ENCODE assay signal across 1 cellular context in the genomic region with DNA sequence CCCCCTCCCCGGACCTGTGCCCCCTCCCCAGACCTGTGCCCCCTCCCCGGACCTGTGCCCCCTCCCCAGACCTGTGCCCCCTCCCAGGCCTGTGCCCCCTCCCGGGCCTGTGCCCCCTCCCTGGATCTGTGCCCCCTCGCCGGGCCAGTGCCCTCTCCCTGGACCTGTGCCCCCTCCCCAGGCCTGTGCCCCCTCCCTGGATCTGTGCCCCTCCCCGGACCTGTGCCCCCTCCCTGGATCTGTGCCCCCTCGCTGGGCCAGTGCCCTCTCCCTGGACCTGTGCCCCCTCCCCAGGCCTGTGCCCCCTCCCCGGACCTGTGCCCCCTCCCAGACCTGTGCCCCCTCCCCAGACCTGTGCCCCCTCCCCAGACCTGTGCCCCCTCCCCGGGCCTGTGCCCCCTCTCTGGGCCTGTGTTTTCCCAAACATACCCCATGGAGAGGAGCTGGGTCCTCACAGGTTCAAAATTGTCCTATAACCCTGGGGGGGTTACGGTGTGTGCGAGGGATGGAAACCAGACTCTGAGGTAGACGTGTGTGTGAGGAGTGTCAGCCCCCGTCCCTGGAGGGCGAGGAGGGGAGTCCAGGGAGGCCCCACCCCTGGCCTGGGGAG.
TF ChIP-seq lines count a peak whose summit lies in the region.

No MANE protein-coding gene starts in this region.

TF ChIP-seq in H1, 55 proteins besides CTCF, POLR2A, EP300 and RAD21:
- no peak for TF ChIP-seq KDM1A (IDR thresholded peaks at IDR 0.05; ENCODE audit: borderline replicate concordance, low read length)
- TF ChIP-seq CREB1 (IDR thresholded peaks at IDR 0.05) = no peak
- TF ChIP-seq POU5F1 (IDR thresholded peaks at IDR 0.05; ENCODE audit: low read depth, low read length) = no peak
- no peak for TF ChIP-seq SUZ12 (IDR thresholded peaks at IDR 0.05; ENCODE audit: low read length)
- no peak for TF ChIP-seq TEAD4 (IDR thresholded peaks at IDR 0.05; ENCODE audit: low read depth, low read length)
- no peak for TF ChIP-seq NRF1 (IDR thresholded peaks at IDR 0.05; ENCODE audit: low read depth, low read length)
- no peak for TF ChIP-seq SP1 (IDR thresholded peaks at IDR 0.05; ENCODE audit: low read depth, low read length)
- TF ChIP-seq SIRT6 (IDR thresholded peaks at IDR 0.05; ENCODE audit: low read length) = no peak
